29 cellular contexts compared by ENCODE assay signal in genomic region chr19:56707821-56708220, GRCh38. TPM values are rescaled to one million over a fixed set of nuclear protein-coding genes. Genes with fewer than 3 reads are reported as not detected.
"Had no signal": no experiment of that assay in that cellular context is flagged by ENCODE, and none has a peak within 500 bp of the region (broad histone marks: within the 10 kb centered on the region; RNA-seq: fewer than 3 reads in every experiment).

No MANE protein-coding gene starts in this region.

- H3K36me3 ChIP-seq: cardiac muscle cell, sigmoid colon, thyroid gland, upper lobe of right lung had no signal

- H3K4me3 ChIP-seq: body of pancreas, cardiac muscle cell, sigmoid colon, thyroid gland, upper lobe of right lung had no signal

- H3K27ac Mint-ChIP-seq: activated B cell treated with CpG ODN at 0.5 μM for 24 hours; activated CD4-positive, alpha-beta memory T cell treated with anti-CD3 and anti-CD28 coated beads, Interleukin-2, amount 10 ng/mL, durations not matched to agents 7 days and 5 days; activated CD4-positive, alpha-beta T cell treated with anti-CD3 and anti-CD28 coated beads for 36 hours; activated naive CD4-positive, alpha-beta T cell treated with anti-CD3 and anti-CD28 coated beads for 36 hours; activated naive CD8-positive, alpha-beta T cell treated with anti-CD3 and anti-CD28 coated beads, Interleukin-2, amount 10 ng/mL, durations not matched to agents 7 days and 5 days; activated T-cell treated with anti-CD3 and anti-CD28 coated beads, Interleukin-2, amount 50 U/mL, for 72 hours; dendritic cell treated with granulocyte-macrophage colony-stimulating factor and Interleukin-4, amounts not matched to agents 40 ng/mL and 50 ng/mL, for 4 days; T-helper 1 cell treated with Interleukin-12 subunit alpha and Interleukin-12 subunit beta and Interleukin-4 antibody, amounts not matched to agents 30 μg/mL and 1 μg/mL, for 36 hours had no signal

- ATAC-seq: activated CD4-positive, alpha-beta T cell treated with anti-CD3 and anti-CD28 coated beads for 36 hours; activated T-cell treated with anti-CD3 and anti-CD28 coated beads, Interleukin-2, amount 50 U/mL, for 72 hours; body of pancreas; left colon; upper lobe of right lung had no signal

- H3K4me1 ChIP-seq: body of pancreas, sigmoid colon, thyroid gland, upper lobe of right lung had no signal

- DNase-seq: activated B cell treated with CpG ODN at 0.5 μM for 24 hours; activated CD4-positive, alpha-beta memory T cell treated with anti-CD3 and anti-CD28 coated beads, Interleukin-2, amount 10 ng/mL, durations not matched to agents 7 days and 5 days; activated CD4-positive, alpha-beta T cell treated with anti-CD3 and anti-CD28 coated beads for 36 hours; activated effector memory CD4-positive, alpha-beta T cell treated with Interleukin-2 at 50 U/mL for 16 hours; activated naive CD4-positive, alpha-beta T cell treated with anti-CD3 and anti-CD28 coated beads for 36 hours; activated naive CD8-positive, alpha-beta T cell treated with anti-CD3 and anti-CD28 coated beads, Interleukin-2, amount 10 ng/mL, durations not matched to agents 7 days and 5 days; activated T-cell treated with anti-CD3 and anti-CD28 coated beads, Interleukin-2, amount 50 U/mL, for 72 hours; amniotic stem cell; body of pancreas; effector CD8-positive, alpha-beta T cell; erythroblast; foreskin fibroblast; glutamatergic neuron; islet precursor cell; left colon; mesenchymal stem cell; naive B cell; retina; sigmoid colon; stimulated activated CD4-positive, alpha-beta T cell treated with anti-CD3 and anti-CD28 coated beads, Interleukin-4, amount 100 ng/mL, for 1 hour; stimulated activated naive CD4-positive, alpha-beta T cell; thyroid gland; upper lobe of right lung had no signal

- H3K9me3 ChIP-seq: body of pancreas, thyroid gland had no signal

- H3K27me3 ChIP-seq: body of pancreas, cardiac muscle cell, sigmoid colon, thyroid gland, upper lobe of right lung had no signal

- H3K4me3 Mint-ChIP-seq: activated B cell treated with CpG ODN at 0.5 μM for 24 hours; activated CD4-positive, alpha-beta memory T cell treated with anti-CD3 and anti-CD28 coated beads, Interleukin-2, amount 10 ng/mL, durations not matched to agents 7 days and 5 days; activated CD4-positive, alpha-beta T cell treated with anti-CD3 and anti-CD28 coated beads for 36 hours; activated naive CD4-positive, alpha-beta T cell treated with anti-CD3 and anti-CD28 coated beads for 36 hours; activated naive CD8-positive, alpha-beta T cell treated with anti-CD3 and anti-CD28 coated beads, Interleukin-2, amount 10 ng/mL, durations not matched to agents 7 days and 5 days; activated T-cell treated with anti-CD3 and anti-CD28 coated beads, Interleukin-2, amount 50 U/mL, for 72 hours; dendritic cell treated with granulocyte-macrophage colony-stimulating factor and Interleukin-4, amounts not matched to agents 40 ng/mL and 50 ng/mL, for 4 days; naive B cell; T-helper 1 cell treated with Interleukin-12 subunit alpha and Interleukin-12 subunit beta and Interleukin-4 antibody, amounts not matched to agents 30 μg/mL and 1 μg/mL, for 36 hours had no signal

- H3K27ac ChIP-seq: body of pancreas, cardiac muscle cell, sigmoid colon, thyroid gland, upper lobe of right lung had no signal

- H3K4me1 Mint-ChIP-seq: activated B cell treated with CpG ODN at 0.5 μM for 24 hours; activated CD4-positive, alpha-beta memory T cell treated with anti-CD3 and anti-CD28 coated beads, Interleukin-2, amount 10 ng/mL, durations not matched to agents 7 days and 5 days; activated CD4-positive, alpha-beta T cell treated with anti-CD3 and anti-CD28 coated beads for 36 hours; activated naive CD8-positive, alpha-beta T cell treated with anti-CD3 and anti-CD28 coated beads, Interleukin-2, amount 10 ng/mL, durations not matched to agents 7 days and 5 days; naive B cell had no signal

- H3K27me3 Mint-ChIP-seq: activated B cell treated with CpG ODN at 0.5 μM for 24 hours; activated CD4-positive, alpha-beta memory T cell treated with anti-CD3 and anti-CD28 coated beads, Interleukin-2, amount 10 ng/mL, durations not matched to agents 7 days and 5 days; activated CD4-positive, alpha-beta T cell treated with anti-CD3 and anti-CD28 coated beads for 36 hours; activated naive CD8-positive, alpha-beta T cell treated with anti-CD3 and anti-CD28 coated beads, Interleukin-2, amount 10 ng/mL, durations not matched to agents 7 days and 5 days; dendritic cell treated with granulocyte-macrophage colony-stimulating factor and Interleukin-4, amounts not matched to agents 40 ng/mL and 50 ng/mL, for 4 days; naive B cell had no signal

- H3K36me3 Mint-ChIP-seq: activated naive CD8-positive, alpha-beta T cell treated with anti-CD3 and anti-CD28 coated beads, Interleukin-2, amount 10 ng/mL, durations not matched to agents 7 days and 5 days had no signal

RNA-seq across cellular contexts. Expression of gene ZNF835, which starts 36.3 kb away (rescaled TPM):
- total RNA-seq: chondrocyte had no signal
- polyA plus RNA-seq: cardiac muscle cell, fibroblast of lung, neural cell had no signal
